6 cellular contexts compared by ENCODE assay signal in genomic region chr6:81740591-81740990, GRCh38. TPM values are rescaled to one million over a fixed set of nuclear protein-coding genes. Genes with fewer than 3 reads are reported as not detected.
DNase-seq lines count a peak whose midpoint lies in the region; ATAC-seq, FAIRE-seq and TF ChIP-seq lines count a peak whose summit lies in the region.
"Not testable (repeated sequence)": the region's sequence is repeated elsewhere in the genome, so short reads cannot be mapped to it uniquely, and the experiment has no call there.

No MANE protein-coding gene starts in this region.

- DNase-seq in RCC 7860 (ENCODE audit: low spot score); GM12878 (ENCODE audit: low read depth, low spot score); kidney; small intestine: not testable (repeated sequence)

- POLR2A ChIA-PET in GM12878 (lab: Charles Lee): not testable (repeated sequence)

- CTCF ChIA-PET in GM12878 (lab: Yijun Ruan, JAX): interaction anchor here (1.0 kb wide), 1 partner anchor 265 kb away, joined by 3 read pairs; no protein-coding TSS in a partner anchor

- intact Hi-C loops in GM12878 (cut with micrococcal nuclease; ENCODE audit: unreplicated experiment); kidney (cut with DNase I): not testable (repeated sequence)

- H3K79me2 ChIP-seq in GM12878 (ENCODE audit: control insufficient read depth, insufficient read depth, low read length): not testable (repeated sequence)

- H3K9ac ChIP-seq in GM12878 (ENCODE audit: control insufficient read depth, insufficient read depth, low read length); kidney (ENCODE audit: low read length in 2 of 2): not testable (repeated sequence)

- RAD21 ChIA-PET in GM12878 (lab: Charles Lee; ENCODE audit: unreplicated experiment): interaction anchor here (1.2 kb wide), 1 partner anchor 17 kb away, joined by 3 read pairs; no protein-coding TSS in a partner anchor

- H3K4me3 ChIP-seq in GM12878; kidney (ENCODE audit: low read length in 2 of 2); small intestine (ENCODE audit: low read depth in 1 of 2, low read length in 2 of 2): not testable (repeated sequence)

- H3K4me2 ChIP-seq in GM12878 (ENCODE audit: control insufficient read depth, insufficient read depth): not testable (repeated sequence)

- not testable (repeated sequence) for TF ChIP-seq CTCF in GM12878 (IDR thresholded peaks at IDR 0.05 in 2 of 3, conservative IDR thresholded peaks at IDR 0.05 in 1 of 3; ENCODE audit: control insufficient read depth in 2 of 3, extremely low read depth in 1 of 3, insufficient read depth in 1 of 3, low read depth in 3 of 3, low read length in 3 of 3); kidney (IDR thresholded peaks at IDR 0.05; ENCODE audit: borderline replicate concordance, extremely low read depth, insufficient read depth)

- ATAC-seq in GM12878: not testable (repeated sequence)

- TF ChIP-seq EP300 in GM12878 (IDR thresholded peaks at IDR 0.05; ENCODE audit: borderline replicate concordance in 1 of 2, control insufficient read depth in 1 of 2, low read depth in 2 of 2, low read length in 2 of 2): not testable (repeated sequence)

- TF ChIP-seq RAD21 in GM12878 (IDR thresholded peaks at IDR 0.05; ENCODE audit: insufficient read depth, low read depth, low read length): not testable (repeated sequence)

- H3K36me3 ChIP-seq in GM12878 (ENCODE audit: control insufficient read depth in 2 of 2, insufficient read depth in 2 of 2, low read length in 1 of 2); kidney (ENCODE audit: control insufficient read depth in 1 of 2, insufficient read depth in 2 of 2, low read length in 2 of 2); small intestine (ENCODE audit: control insufficient read depth in 2 of 2, insufficient read depth in 2 of 2, low read length in 2 of 2): not testable (repeated sequence)

- not testable (repeated sequence) for BruUV-seq in GM12878 (replicated peaks; lab: Mats Ljungman, UMichigan)

- not testable (repeated sequence) for TF ChIP-seq POLR2A in GM12878 (IDR thresholded peaks at IDR 0.05; ENCODE audit: low read depth, low read length)

- not testable (repeated sequence) for H3K27ac ChIP-seq in GM12878 (ENCODE audit: control insufficient read depth, insufficient read depth); kidney (ENCODE audit: low read depth in 2 of 2, low read length in 2 of 2); small intestine (ENCODE audit: low read depth in 1 of 2, low read length in 1 of 2)

- H3K27me3 ChIP-seq in GM12878 (replicated peaks in 1 of 2; ENCODE audit: control insufficient read depth in 2 of 2, insufficient read depth in 2 of 2, low read length in 1 of 2); small intestine (ENCODE audit: control insufficient read depth in 2 of 2, insufficient read depth in 2 of 2, low read length in 2 of 2): not testable (repeated sequence)

- peak; percentile 100 for FAIRE-seq in A204.1 (lab: Jason Lieb, UNC)
- peak; percentile 99 for FAIRE-seq in RCC 7860 (lab: Jason Lieb, UNC)
- peak; percentile 23 for FAIRE-seq in GM12878 (lab: Jason Lieb, UNC)
- FAIRE-seq in endometrium (lab: Jason Lieb, UNC): peak; percentile 100
- peak; percentile 100 for FAIRE-seq in kidney (lab: Jason Lieb, UNC)
- peak; percentile 100 for FAIRE-seq in small intestine (lab: Jason Lieb, UNC)

- SMC1A ChIA-PET in GM12878 (lab: Charles Lee; ENCODE audit: uncharacterized antibody, unreplicated experiment): interaction anchor here (0.5 to 1.7 kb wide), 6 partner anchors 8 to 1582 kb away, joined by 3 to 5 read pairs (median 4); no protein-coding TSS in a partner anchor

- not testable (repeated sequence) for H3K4me1 ChIP-seq in GM12878 (ENCODE audit: control insufficient read depth, insufficient read depth, low read length); kidney (ENCODE audit: control insufficient read depth in 1 of 2, insufficient read depth in 1 of 2, low read depth in 1 of 2, low read length in 2 of 2); small intestine (ENCODE audit: control insufficient read depth in 2 of 2, insufficient read depth in 1 of 2, low read depth in 1 of 2, low read length in 1 of 2)

- not testable (repeated sequence) for H4K20me1 ChIP-seq in GM12878 (ENCODE audit: control insufficient read depth, insufficient read depth)

- H2AFZ ChIP-seq in GM12878 (ENCODE audit: control insufficient read depth, low read depth, low read length): not testable (repeated sequence)

- not testable (repeated sequence) for H3K9me3 ChIP-seq in GM12878 (replicated peaks; ENCODE audit: control insufficient read depth, insufficient read depth, low read length); kidney (ENCODE audit: control insufficient read depth in 1 of 2, low read length in 2 of 2); small intestine (ENCODE audit: control insufficient read depth, low read depth)

- in situ Hi-C loops in GM12878 (cut with MboI): loop anchor here (10.0 kb wide), 1 partner anchor 1136 kb away; no protein-coding TSS in a partner anchor

RNA-seq across cellular contexts. Expression of gene TENT5A, which starts 11.9 kb away (rescaled TPM):
- total RNA-seq in GM12878 (2013; cell fraction: nucleolus; rRNA removed): 1.1 and 1.9 TPM in 2 replicates
- 0.51 and 0.54 TPM in 2 replicates for total RNA-seq in GM12878 (2014; rRNA removed)
- 0.49 and 0.60 TPM in 2 replicates for total RNA-seq in GM12878 (2014; rRNA removed; fragmentation: Illumina TruSeq; extraction: Trizol)
- total RNA-seq in GM12878 (2021): 0.41 and 0.48 TPM in 2 replicates
- 0.39 TPM for polyA plus RNA-seq in GM12878 (2011; ENCODE audit: low read depth)
- 9.6 and 12.2 TPM in 2 replicates for polyA plus RNA-seq in GM12878 (2011; rRNA removed)
- 4.1 and 5.5 TPM in 2 replicates for polyA plus RNA-seq in GM12878 (2011; cell fraction: cytosol; rRNA removed)
- 9.5 and 10.9 TPM in 2 replicates for polyA plus RNA-seq in GM12878 (2011; cell fraction: nucleus; rRNA removed)
- 0.58 and 1.0 TPM in 2 replicates for polyA plus RNA-seq in GM12878 (2012)
- polyA plus RNA-seq in GM12878 (2014; fragmentation: Illumina TruSeq; extraction: Trizol): 0.57 and 1.3 TPM in 2 replicates
- polyA plus RNA-seq in GM12878 (2014; fragmentation: Nextera tagmentation; extraction: Ambion mirVana): under 1 TPM; 0.40 to 0.53 TPM
- 0.27 and 0.63 TPM in 2 replicates for polyA plus RNA-seq in GM12878 (2014; rRNA removed)
- polyA plus RNA-seq in GM12878 (2016; fragmentation: Nextera tagmentation; extraction: Ambion mirVana): under 1 TPM; 0.25 to 0.47 TPM
- polyA minus RNA-seq in GM12878 (2011; rRNA and poly(A)+ RNA removed): 7.7 and 8.0 TPM in 2 replicates
- 4.1 and 8.2 TPM in 2 replicates for polyA minus RNA-seq in GM12878 (2011; cell fraction: cytosol; rRNA and poly(A)+ RNA removed)
- polyA minus RNA-seq in GM12878 (2011; cell fraction: nucleus; rRNA and poly(A)+ RNA removed): 7.5 and 8.5 TPM in 2 replicates
- total RNA-seq in kidney: 13.4 TPM
- 3.2 TPM for polyA plus RNA-seq in kidney (ENCODE audit: insufficient read depth, low read depth, low replicate concordance)
- 10 to 100 TPM in 2 of 3 donors, 1 to 10 TPM in 1; 6.0 to 20.6 (median 17.6) TPM for polyA plus RNA-seq in small intestine
